Comparison of ENCODE assay signal across 7 cellular contexts in genomic region chr19:48964205-48965032, GRCh38. TPM values are rescaled to one million over a fixed set of nuclear protein-coding genes. Genes with fewer than 3 reads are reported as not detected.
DNase-seq lines count a peak whose midpoint lies in the region; ATAC-seq and TF ChIP-seq lines count a peak whose summit lies in the region.
"Had no signal": no experiment of that assay in that cellular context is flagged by ENCODE, and none has a peak within 500 bp of the region (broad histone marks: within the 10 kb centered on the region; RNA-seq: fewer than 3 reads in every experiment).

No MANE protein-coding gene starts in this region.

- H4K20me1 ChIP-seq in MM.1S (ENCODE audit: insufficient read depth, low read length): no peaks in the 10 kb centered on the region

- H3K27ac ChIP-seq in MM.1S (ENCODE audit: low read length): peak overlapping the region; percentile 66; the same call in 1 of the 2 replicates

- peak overlapping the region; percentile 41; the same call in 1 of the 2 replicates for H3K9ac ChIP-seq in MM.1S (ENCODE audit: low read length)

- H3K36me3 ChIP-seq in MM.1S (replicated peaks; ENCODE audit: insufficient read depth, low read length): no peaks in the 10 kb centered on the region

- peaks cover 21% of the 10 kb centered on the region for H3K79me2 ChIP-seq in MM.1S (ENCODE audit: low read length)

- peak overlapping the region; percentile 75 for H3K4me2 ChIP-seq in MM.1S (ENCODE audit: low read depth, low read length)

- H2AFZ ChIP-seq in MM.1S (ENCODE audit: low read length): peak overlapping the region; percentile 10

- H3K4me3 ChIP-seq in MM.1S (ENCODE audit: low read length) (peak overlapping the region; percentile 55), fibroblast of the aortic adventitia (ENCODE audit: low read depth, low read length) (peak overlapping the region; percentile 64)

- H3K9me2 ChIP-seq in MM.1S (replicated peaks; ENCODE audit: insufficient read depth, low read length): no peaks in the 10 kb centered on the region

- no peak for ATAC-seq in stimulated activated naive CD8-positive, alpha-beta T cell treated with anti-CD3 and anti-CD28 coated beads, Interleukin-15, amount 100 ng/mL, for 72 hours

- H3K9me3 Mint-ChIP-seq in stimulated activated naive CD8-positive, alpha-beta T cell treated with anti-CD3 and anti-CD28 coated beads, Interleukin-15, amount 100 ng/mL, for 72 hours: no peaks in the 10 kb centered on the region

- H3K4me3 Mint-ChIP-seq in stimulated activated naive CD8-positive, alpha-beta T cell treated with anti-CD3 and anti-CD28 coated beads, Interleukin-15, amount 100 ng/mL, for 72 hours: peak overlapping the region; percentile 92 to 96

- no peaks in the 10 kb centered on the region for H3K27me3 ChIP-seq in MM.1S (replicated peaks; ENCODE audit: insufficient read depth, low read length)

- peaks cover 85% of the 10 kb centered on the region for H3K4me1 Mint-ChIP-seq in stimulated activated naive CD8-positive, alpha-beta T cell treated with anti-CD3 and anti-CD28 coated beads, Interleukin-15, amount 100 ng/mL, for 72 hours

- H3K27me3 Mint-ChIP-seq in stimulated activated naive CD8-positive, alpha-beta T cell treated with anti-CD3 and anti-CD28 coated beads, Interleukin-15, amount 100 ng/mL, for 72 hours: no peaks in the 10 kb centered on the region

- peak; percentile 43 for DNase-seq in Ammon's horn (ENCODE audit: low spot score)
- no peak for DNase-seq in MM.1S
- peak; percentile 72 for DNase-seq in fibroblast of the aortic adventitia (ENCODE audit: low read depth)
- peak in 1 of 2 donors; percentile 26 for DNase-seq in stimulated activated naive CD8-positive, alpha-beta T cell treated with anti-CD3 and anti-CD28 coated beads, Interleukin-15, amount 100 ng/mL, for 72 hours
- no peak for DNase-seq in NCI-H446 treated with DMSO at 0.1 percent for 48 hours (lab: John Stamatoyannopoulos, UW)
- no peak for DNase-seq in epidermal melanocyte (ENCODE audit: insufficient read length, low spot score)

- H3K27ac Mint-ChIP-seq in stimulated activated naive CD8-positive, alpha-beta T cell treated with anti-CD3 and anti-CD28 coated beads, Interleukin-15, amount 100 ng/mL, for 72 hours: peak overlapping the region; percentile 93 to 98

- no peaks in the 10 kb centered on the region for H3K9me3 ChIP-seq in MM.1S (replicated peaks; ENCODE audit: insufficient read depth, low read length)

- peaks cover 55% of the 10 kb centered on the region for H3F3A ChIP-seq in MM.1S (ENCODE audit: insufficient read depth, low read length)

- no peak for TF ChIP-seq CTCF in MM.1S (IDR thresholded peaks at IDR 0.05; ENCODE audit: low read length)
- TF ChIP-seq CTCF in fibroblast of the aortic adventitia (IDR thresholded peaks at IDR 0.05; ENCODE audit: insufficient read depth, low read length): no peak

- H3K4me1 ChIP-seq in MM.1S (ENCODE audit: low read length): peaks cover 42% of the 10 kb centered on the region

RNA-seq across cellular contexts. Expression of gene FTL, which starts 0.7 kb away (rescaled TPM):
- 5,494 and 8,302 TPM in 2 replicates for total RNA-seq in fibroblast of the aortic adventitia (ENCODE audit: low replicate concordance)

RNA-seq across cellular contexts. Expression of gene BAX, which starts 9.7 kb away (rescaled TPM):
- total RNA-seq in fibroblast of the aortic adventitia (ENCODE audit: low replicate concordance): 15.5 and 45.8 TPM in 2 replicates

RNA-seq across cellular contexts. Expression of gene GYS1, which starts 28.7 kb away (rescaled TPM):
- total RNA-seq in fibroblast of the aortic adventitia (ENCODE audit: low replicate concordance): 5.5 and 38.6 TPM in 2 replicates

RNA-seq across cellular contexts. Expression of gene RUVBL2, which starts 29.3 kb away (rescaled TPM):
- total RNA-seq in fibroblast of the aortic adventitia (ENCODE audit: low replicate concordance): 16.3 and 119 TPM in 2 replicates

RNA-seq across cellular contexts. Expression of gene DHDH, which starts 30.9 kb away (rescaled TPM):
- total RNA-seq in fibroblast of the aortic adventitia (ENCODE audit: low replicate concordance): not detected in 2 replicates
- total RNA-seq: HT1080 had no signal

Comparison
In these comparisons a context has a peak if more than half of its experiments do, and no peak if none do; other contexts are left out.
1. DNase-seq: peak in Ammon's horn (single experiment) and fibroblast of the aortic adventitia (single experiment); none in MM.1S (single experiment), NCI-H446 treated with DMSO at 0.1 percent for 48 hours (single experiment) and epidermal melanocyte (single experiment).